Comparison of ENCODE assay signal across 15 cellular contexts in the genomic region with DNA sequence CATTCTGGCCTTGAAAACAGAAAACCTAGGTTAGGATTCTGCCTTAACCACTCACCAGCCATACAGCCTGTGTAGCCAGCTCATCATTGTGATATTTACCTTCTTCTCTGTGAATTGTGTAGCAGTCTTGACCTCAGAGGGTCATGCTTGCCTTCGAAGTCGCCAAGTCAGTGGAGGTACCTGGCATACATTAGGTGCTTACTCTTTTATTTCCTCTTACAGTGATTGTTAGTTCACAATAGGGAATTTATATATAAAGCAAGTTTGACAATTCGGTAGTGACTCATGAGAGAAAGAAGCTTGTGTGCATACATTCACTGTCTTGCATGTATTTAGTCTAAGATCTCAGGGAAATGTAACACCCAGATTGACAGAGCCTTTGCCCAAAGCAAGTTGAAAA.
DNase-seq lines count a peak whose midpoint lies in the region; ATAC-seq and TF ChIP-seq lines count a peak whose summit lies in the region.
"Had no signal": no experiment of that assay in that cellular context is flagged by ENCODE, and none has a peak within 500 bp of the region (broad histone marks: within the 10 kb centered on the region; RNA-seq: fewer than 3 reads in every experiment).

No MANE protein-coding gene starts in this region.

- H3K27ac ChIP-seq in VCaP, result peak overlapping the region; percentile 41; the same call in 1 of the 2 replicates
- H3K27ac ChIP-seq in foreskin keratinocyte, result no peak overlapping the region

- H3K27me3 ChIP-seq in foreskin keratinocyte, result no peaks in the 10 kb centered on the region

- TF ChIP-seq CTCF in VCaP (conservative IDR thresholded peaks at IDR 0.05), result no peak
- no peak for TF ChIP-seq CTCF in choroid plexus epithelial cell (conservative IDR thresholded peaks at IDR 0.05; ENCODE audit: low read depth, low read length)
- no peak for TF ChIP-seq CTCF in foreskin keratinocyte (conservative IDR thresholded peaks at IDR 0.05)

- peak; percentile 14 for DNase-seq in choroid plexus epithelial cell (ENCODE audit: low read depth)
- peak in 1 of 2 donors; percentile 3 for DNase-seq in foreskin keratinocyte
- no peak for DNase-seq in NCI-H1105 treated with DMSO at 0.1 percent for 48 hours (lab: John Stamatoyannopoulos, UW)
- DNase-seq in DMS153 treated with DMSO at 0.1 percent for 48 hours (lab: John Stamatoyannopoulos, UW; ENCODE audit: unreplicated experiment), result no peak
- DNase-seq in NCI-H774 (lab: John Stamatoyannopoulos, UW), result no peak
- DNase-seq: C1 segment of cervical spinal cord; Calu3; CD4-positive, alpha-beta T cell; DMS 273 treated with DMSO at 0.1 percent for 48 hours; DMS79; HCEC 1CT; HFFc6 had no signal

- ATAC-seq in foreskin keratinocyte (peak; percentile 35), GM21447 (IDR thresholded peaks at IDR 0.05; ENCODE audit: unreplicated experiment) (no peak)
- ATAC-seq: HepG2 had no signal

- H3K4me1 ChIP-seq in foreskin keratinocyte, result no peaks in the 10 kb centered on the region

- no peak overlapping the region for H3K4me3 ChIP-seq in choroid plexus epithelial cell (ENCODE audit: low read depth, low read length)
